9 cellular contexts compared by ENCODE assay signal in the genomic region with DNA sequence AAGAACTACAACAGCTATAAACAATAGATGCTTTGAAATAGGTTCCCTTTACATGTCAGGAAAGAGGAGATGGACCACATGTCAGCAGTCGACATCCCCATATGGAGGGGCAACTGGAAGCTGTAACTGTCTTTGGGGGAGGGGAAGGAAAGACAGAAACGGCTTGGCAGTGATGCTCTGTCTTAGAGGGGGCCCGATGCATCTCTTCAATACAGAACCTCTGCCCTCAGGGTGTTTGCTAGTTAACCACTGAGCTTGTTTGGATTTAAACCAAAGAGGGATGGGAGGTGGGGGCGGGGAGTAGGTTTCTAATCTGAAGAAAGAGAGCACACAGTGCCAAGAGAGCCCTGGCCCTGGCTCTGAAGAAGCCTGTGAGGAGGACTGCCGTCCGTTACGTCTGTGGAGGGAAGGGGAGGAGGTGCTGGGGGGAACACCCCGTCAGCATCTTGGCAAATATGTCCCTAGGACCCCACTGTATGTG. TPM values are rescaled to one million over a fixed set of nuclear protein-coding genes. Genes with fewer than 3 reads are reported as not detected.
DNase-seq lines count a peak whose midpoint lies in the region; ATAC-seq and TF ChIP-seq lines count a peak whose summit lies in the region.
"Had no signal": no experiment of that assay in that cellular context is flagged by ENCODE, and none has a peak within 500 bp of the region (broad histone marks: within the 10 kb centered on the region; RNA-seq: fewer than 3 reads in every experiment).

No MANE protein-coding gene starts in this region.

- H2AFZ ChIP-seq in SK-N-SH (ENCODE audit: low read depth) = no peak overlapping the region
- H2AFZ ChIP-seq in fibroblast of lung (ENCODE audit: low read length) = peak overlapping the region; percentile 70

- H3K9me2 ChIP-seq in SK-N-SH = no peaks in the 10 kb centered on the region

- no peaks in the 10 kb centered on the region for H3K36me3 ChIP-seq in SK-N-SH (replicated peaks in 1 of 2; ENCODE audit: control insufficient read depth in 1 of 2, insufficient read depth in 2 of 2, low read length in 1 of 2)
- peaks cover 15% of the 10 kb centered on the region; the same call in 1 of the 2 replicates for H3K36me3 ChIP-seq in KOPT-K1 (ENCODE audit: insufficient read depth, low read length)
- H3K36me3 ChIP-seq in fibroblast of lung (ENCODE audit: control insufficient read depth, insufficient read depth, low read length) = no peaks in the 10 kb centered on the region
- no peaks in the 10 kb centered on the region for H3K36me3 ChIP-seq in skeletal muscle satellite cell (ENCODE audit: insufficient read depth, low read length)

- H3K79me2 ChIP-seq in SK-N-SH (ENCODE audit: insufficient read depth) = no peaks in the 10 kb centered on the region
- no peaks in the 10 kb centered on the region for H3K79me2 ChIP-seq in fibroblast of lung (ENCODE audit: control insufficient read depth, insufficient read depth, low read length)

- H3K27me3 ChIP-seq in SK-N-SH (ENCODE audit: insufficient read depth) = peaks cover 7% of the 10 kb centered on the region; the same call in 1 of the 2 replicates
- no peaks in the 10 kb centered on the region for H3K27me3 ChIP-seq in fibroblast of lung (ENCODE audit: control insufficient read depth, insufficient read depth, low read length)
- H3K27me3 ChIP-seq in skeletal muscle satellite cell (ENCODE audit: control insufficient read depth, insufficient read depth, low read length) = peaks cover 34% of the 10 kb centered on the region

- no peak overlapping the region for H3K4me3 ChIP-seq in SK-N-SH (ENCODE audit: low read depth in 2 of 2, low read length in 1 of 2)
- peak overlapping the region; percentile 18 to 45 (median 32) for H3K4me3 ChIP-seq in fibroblast of lung (replicated peaks in 1 of 4; ENCODE audit: control extremely low read depth in 1 of 4, insufficient read depth in 1 of 4, low read depth in 3 of 4, low read length in 4 of 4)
- H3K4me3 ChIP-seq in skeletal muscle satellite cell (ENCODE audit: low read length) = peak overlapping the region; percentile 58

- POLR2A ChIA-PET in SK-N-SH (lab: Yijun Ruan, JAX) = no interaction called here

- no peak for TF ChIP-seq RAD21 in SK-N-SH (IDR thresholded peaks at IDR 0.05; ENCODE audit: low read length)

- TF ChIP-seq EP300 in SK-N-SH (IDR thresholded peaks at IDR 0.05; ENCODE audit: borderline replicate concordance in 1 of 2, low read depth in 1 of 2, low read length in 1 of 2) = no peak

- WGBS in SK-N-SH (ENCODE audit: low lambda C conversion rate) = 38% methylated on average over 8 of the region's 8 CpGs

- H3K4me2 ChIP-seq in SK-N-SH (no peak overlapping the region), fibroblast of lung (ENCODE audit: extremely low read depth, insufficient read depth, low read length) (peak overlapping the region; percentile 86), skeletal muscle satellite cell (ENCODE audit: low read length) (peak overlapping the region; percentile 69)

- peak; percentile 41 for DNase-seq in SK-N-SH
- DNase-seq in fibroblast of lung (ENCODE audit: low read depth in 2 of 2) = peak in 1 of 2 donors; percentile 77
- no peak for DNase-seq in SHP77 treated with DMSO at 0.1 percent for 48 hours (lab: John Stamatoyannopoulos, UW)
- DNase-seq in HT-29 (ENCODE audit: low spot score) = no peak
- no peak for DNase-seq in ureter (ENCODE audit: low spot score)
- DNase-seq: DND-41 had no signal

- H3K9ac ChIP-seq in SK-N-SH = no peak overlapping the region
- H3K9ac ChIP-seq in fibroblast of lung (ENCODE audit: insufficient read depth, low read length) = no peak overlapping the region
- no peak overlapping the region for H3K9ac ChIP-seq in skeletal muscle satellite cell (ENCODE audit: low read depth, low read length)

- ATAC-seq in SK-N-SH treated with all-trans-retinoic acid at 6 μM for 48 hours = no peak; the same call in 1 of the 3 replicates

- TF ChIP-seq CTCF in SK-N-SH (IDR thresholded peaks at IDR 0.05) (no peak), fibroblast of lung (conservative IDR thresholded peaks at IDR 0.05 in 1 of 2, IDR thresholded peaks at IDR 0.05 in 1 of 2; ENCODE audit: low read depth in 1 of 2, low read length in 2 of 2) (no peak)

- H4K20me1 ChIP-seq in SK-N-SH (ENCODE audit: insufficient read depth) (no peaks in the 10 kb centered on the region), fibroblast of lung (ENCODE audit: control insufficient read depth, extremely low read depth, insufficient read depth, low read length) (no peaks in the 10 kb centered on the region)

- CTCF ChIA-PET in SK-N-SH (lab: Yijun Ruan, JAX) = interaction anchor here (0.6 to 48.2 kb wide), 13 partner anchors 10 to 171 kb away, joined by 3 to 1647 read pairs (median 6); a partner anchor contains a TSS

- H3F3A ChIP-seq in SK-N-SH (replicated peaks; ENCODE audit: insufficient read depth) = no peaks in the 10 kb centered on the region

- H3K27ac ChIP-seq in SK-N-SH (ENCODE audit: low read depth in 2 of 2, low read length in 1 of 2) (peak overlapping the region in 1 of 2 experiments; percentile 36; a peak in 1 of 4 replicates), KOPT-K1 (ENCODE audit: low read depth, low read length, poor library complexity, severe bottlenecking) (peak overlapping the region; percentile 96), fibroblast of lung (ENCODE audit: insufficient read depth, low read length) (no peak overlapping the region)

- H3K4me1 ChIP-seq in SK-N-SH (ENCODE audit: control insufficient read depth in 1 of 2, insufficient read depth in 2 of 2, low read depth in 1 of 2, low read length in 1 of 2) (peaks cover 0 to 26% of the 10 kb centered on the region in 2 experiments; a peak in 2 of 4 replicates), fibroblast of lung (ENCODE audit: control insufficient read depth, extremely low read depth, insufficient read depth, low read length) (no peaks in the 10 kb centered on the region), skeletal muscle satellite cell (ENCODE audit: control insufficient read depth, insufficient read depth, low read length) (peaks cover 7% of the 10 kb centered on the region)

- no peaks in the 10 kb centered on the region for H3K9me3 ChIP-seq in SK-N-SH
- H3K9me3 ChIP-seq in KOPT-K1 (ENCODE audit: insufficient read depth, low read length, poor library complexity, severe bottlenecking) = no peaks in the 10 kb centered on the region
- H3K9me3 ChIP-seq in fibroblast of lung (ENCODE audit: control insufficient read depth, insufficient read depth, low read depth, low read length) = no peaks in the 10 kb centered on the region
- no peaks in the 10 kb centered on the region for H3K9me3 ChIP-seq in skeletal muscle satellite cell (replicated peaks; ENCODE audit: low read length)

TF ChIP-seq in SK-N-SH, 30 proteins besides CTCF, POLR2A, EP300 and RAD21:
- TF ChIP-seq RFX5 (IDR thresholded peaks at IDR 0.05; ENCODE audit: low read length) (no peak), NRF1 (IDR thresholded peaks at IDR 0.05; ENCODE audit: low read depth, low read length) (no peak), RXRA (IDR thresholded peaks at IDR 0.05; ENCODE audit: borderline replicate concordance, low read depth) (no peak), MEF2A (IDR thresholded peaks at IDR 0.05; ENCODE audit: borderline replicate concordance, low read depth) (no peak), TEAD4 (IDR thresholded peaks at IDR 0.05; ENCODE audit: borderline replicate concordance, insufficient read depth) (no peak), JUND (IDR thresholded peaks at IDR 0.05) (no peak), POLR2AphosphoS5 (IDR thresholded peaks at IDR 0.05; ENCODE audit: low read depth, low read length) (no peak), TCF12 (IDR thresholded peaks at IDR 0.05) (no peak), GATA2 (CRISPR knock-in tag; IDR thresholded peaks at IDR 0.05) (no peak)
- TF ChIP-seq, protein P1, sequence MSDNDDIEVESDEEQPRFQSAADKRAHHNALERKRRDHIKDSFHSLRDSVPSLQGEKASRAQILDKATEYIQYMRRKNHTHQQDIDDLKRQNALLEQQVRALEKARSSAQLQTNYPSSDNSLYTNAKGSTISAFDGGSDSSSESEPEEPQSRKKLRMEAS (IDR thresholded peaks at IDR 0.05; ENCODE audit: low read depth) = no peak

TF ChIP-seq in SK-N-SH treated with all-trans-retinoic acid at 6 μM for 48 hours, 23 proteins besides CTCF, POLR2A, EP300 and RAD21:
- TF ChIP-seq TCF4 (CRISPR knock-in tag; IDR thresholded peaks at IDR 0.05; ENCODE audit: borderline replicate concordance) = no peak
- TF ChIP-seq ZC3H10 (CRISPR knock-in tag; IDR thresholded peaks at IDR 0.05) = no peak
- no peak for TF ChIP-seq PPARA (CRISPR knock-in tag; IDR thresholded peaks at IDR 0.05; ENCODE audit: borderline replicate concordance)
- TF ChIP-seq ZNF8 (CRISPR knock-in tag; IDR thresholded peaks at IDR 0.05) = no peak
- TF ChIP-seq ESRRG (CRISPR knock-in tag; IDR thresholded peaks at IDR 0.05) = no peak
- TF ChIP-seq CSDC2 (CRISPR knock-in tag; IDR thresholded peaks at IDR 0.05) = no peak
- no peak for TF ChIP-seq ZNF565 (CRISPR knock-in tag; conservative IDR thresholded peaks at IDR 0.05; ENCODE audit: low read depth)
TF ChIP-seq in SK-N-SH treated with all-trans-retinoic acid at 6 μM for 48 hours: peak in this region for 0.

RNA-seq across cellular contexts. Expression of a gene that starts 55.2 kb away (rescaled TPM):
- polyA plus RNA-seq in SK-N-SH (2012; rRNA removed) (0.16 TPM in 1 of 2 replicates, not detected in the other), fibroblast of lung (0.34 TPM in 1 of 2 replicates, not detected in the other)
- polyA plus RNA-seq in SK-N-SH (2012; cell fraction: cytosol; rRNA removed) = 0.21 and 0.26 TPM in 2 replicates
- polyA plus RNA-seq in SK-N-SH (2012; cell fraction: nucleus; rRNA removed) = 0.08 TPM in 1 of 2 replicates, not detected in the other
- total RNA-seq in fibroblast of lung (0.17 and 0.51 TPM in 2 replicates), ureter (15.6 TPM)
- polyA plus RNA-seq in fibroblast of lung (2012) = 0.51 TPM in 1 of 2 replicates, not detected in the other
- 0.41 TPM in 1 of 2 replicates, not detected in the other for polyA minus RNA-seq in fibroblast of lung (ENCODE audit: low replicate concordance)
- total RNA-seq in skeletal muscle satellite cell (2012; rRNA removed) = 0.66 and 1.8 TPM in 2 replicates
- 1.8 and 5.3 TPM in 2 replicates for total RNA-seq in HT-29 (2014; rRNA removed; shearing (Covaris generic))

Comparison
In these comparisons a context has a peak if more than half of its experiments do, and no peak if none do; other contexts are left out.
1. H3K4me3 ChIP-seq: peak in fibroblast of lung (4 of 4) and skeletal muscle satellite cell (single experiment); none in SK-N-SH (0 of 2).